ENCODE assay signal across 12 cellular contexts in genomic region chr7:37181550-37181932, GRCh38.
"Had no signal": no experiment of that assay in that cellular context is flagged by ENCODE, and none has a peak within 500 bp of the region (broad histone marks: within the 10 kb centered on the region; RNA-seq: fewer than 3 reads in every experiment).

No MANE protein-coding gene starts in this region.

- H3K36me3 Mint-ChIP-seq: brain, natural killer cell had no signal

- H3K27me3 ChIP-seq: esophagus muscularis mucosa, hepatocyte, stomach, testis, upper lobe of right lung had no signal

- DNase-seq: cortex of kidney had no signal

- H2AFZ ChIP-seq: hepatocyte had no signal

- H3K4me1 Mint-ChIP-seq: central memory CD8-positive, alpha-beta T cell had no signal

- H3K79me2 ChIP-seq: hepatocyte had no signal

- H3K9me3 Mint-ChIP-seq: activated naive CD4-positive, alpha-beta T cell treated with anti-CD3 and anti-CD28 coated beads, Interleukin-2, amount 50 U/mL, for 72 hours; central memory CD8-positive, alpha-beta T cell; natural killer cell had no signal

- H3K4me1 ChIP-seq: upper lobe of right lung had no signal

- H3K27me3 Mint-ChIP-seq: brain; central memory CD8-positive, alpha-beta T cell had no signal

- H3K36me3 ChIP-seq: esophagus muscularis mucosa, stomach, upper lobe of right lung had no signal

- H3K27ac Mint-ChIP-seq: activated naive CD4-positive, alpha-beta T cell treated with anti-CD3 and anti-CD28 coated beads, Interleukin-2, amount 50 U/mL, for 72 hours; brain; natural killer cell had no signal

- FAIRE-seq: TTC549 had no signal

- H3K9me3 ChIP-seq: esophagus muscularis mucosa, stomach, testis, upper lobe of right lung had no signal

- H3K4me3 ChIP-seq: hepatocyte, skin epidermis, stomach, testis, upper lobe of right lung had no signal

- H3K4me3 Mint-ChIP-seq: brain; central memory CD8-positive, alpha-beta T cell; natural killer cell had no signal

- H3K27ac ChIP-seq: esophagus muscularis mucosa, hepatocyte, stomach, testis, upper lobe of right lung had no signal
